In the genomic region with DNA sequence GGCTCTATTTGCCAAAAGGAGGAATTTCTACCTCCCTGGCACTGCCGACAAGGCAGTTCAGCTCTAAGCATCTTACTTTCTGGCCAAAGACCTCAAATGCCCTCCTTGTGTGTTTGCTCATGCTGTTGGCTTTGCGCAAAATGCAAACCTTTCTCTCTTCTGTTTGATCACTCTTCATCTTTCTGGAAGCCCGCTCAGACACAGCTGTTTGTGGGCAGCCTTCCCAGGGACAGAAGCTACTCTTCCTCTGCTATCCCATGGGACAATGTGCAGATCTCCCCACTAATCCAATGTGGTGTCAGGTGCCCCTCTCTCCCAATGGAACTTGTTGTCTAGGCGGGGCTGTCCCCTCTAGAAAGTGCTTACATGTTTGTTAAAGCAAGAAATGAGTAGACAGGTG, we compare ENCODE assay signal across 19 cellular contexts.
DNase-seq lines count a peak whose midpoint lies in the region; ATAC-seq and TF ChIP-seq lines count a peak whose summit lies in the region.
"Had no signal": no experiment of that assay in that cellular context is flagged by ENCODE, and none has a peak within 500 bp of the region (broad histone marks: within the 10 kb centered on the region; RNA-seq: fewer than 3 reads in every experiment).

No MANE protein-coding gene starts in this region.

- peak overlapping the region; percentile 49 for H3K27ac Mint-ChIP-seq in glutamatergic neuron (ENCODE audit: unreplicated experiment)
- H3K27ac Mint-ChIP-seq in stimulated activated effector memory CD8-positive, alpha-beta T cell treated with anti-CD3 and anti-CD28 coated beads, Interleukin-12 subunit alpha, Interleukin-12 subunit beta, amount 100 ng/mL, for 72 hours = no peak overlapping the region
- H3K27ac Mint-ChIP-seq: CD8-positive, alpha-beta T cell had no signal

- peaks cover 2% of the 10 kb centered on the region for H3K27me3 Mint-ChIP-seq in glutamatergic neuron (ENCODE audit: unreplicated experiment)

- H3K4me1 Mint-ChIP-seq in glutamatergic neuron (ENCODE audit: low read depth, unreplicated experiment) = peaks cover 11% of the 10 kb centered on the region
- no peaks in the 10 kb centered on the region for H3K4me1 Mint-ChIP-seq in stimulated activated effector memory CD8-positive, alpha-beta T cell treated with anti-CD3 and anti-CD28 coated beads, Interleukin-12 subunit alpha, Interleukin-12 subunit beta, amount 100 ng/mL, for 72 hours

- no peak for TF ChIP-seq CTCF in glutamatergic neuron (IDR thresholded peaks at IDR 0.05; ENCODE audit: partially characterized antibody, unreplicated experiment)

- no peaks in the 10 kb centered on the region for H3K36me3 Mint-ChIP-seq in glutamatergic neuron (ENCODE audit: unreplicated experiment)
- no peaks in the 10 kb centered on the region for H3K36me3 Mint-ChIP-seq in stimulated activated effector memory CD8-positive, alpha-beta T cell treated with anti-CD3 and anti-CD28 coated beads, Interleukin-12 subunit alpha, Interleukin-12 subunit beta, amount 100 ng/mL, for 72 hours
- H3K36me3 Mint-ChIP-seq: CD8-positive, alpha-beta T cell had no signal

- H3K9me3 Mint-ChIP-seq in glutamatergic neuron (ENCODE audit: unreplicated experiment) = peaks cover 2% of the 10 kb centered on the region
- no peaks in the 10 kb centered on the region for H3K9me3 Mint-ChIP-seq in stimulated activated effector memory CD8-positive, alpha-beta T cell treated with anti-CD3 and anti-CD28 coated beads, Interleukin-12 subunit alpha, Interleukin-12 subunit beta, amount 100 ng/mL, for 72 hours
- H3K9me3 Mint-ChIP-seq: CD8-positive, alpha-beta T cell had no signal

- peak; percentile 42 for DNase-seq in NCI-H82 (lab: John Stamatoyannopoulos, UW)
- DNase-seq in NCI-H82 treated with DMSO at 0.1 percent for 48 hours (lab: John Stamatoyannopoulos, UW; ENCODE audit: unreplicated experiment) = no peak
- peak; percentile 76 for DNase-seq in NCI-H1092 treated with DMSO at 0.1 percent for 48 hours (lab: John Stamatoyannopoulos, UW)
- no peak for DNase-seq in glutamatergic neuron
- DNase-seq in stimulated activated effector memory CD8-positive, alpha-beta T cell treated with anti-CD3 and anti-CD28 coated beads, Interleukin-12 subunit alpha, Interleukin-12 subunit beta, amount 100 ng/mL, for 72 hours (ENCODE audit: low spot score in 2 of 2) = no peak
- DNase-seq in SKM-1 treated with dmso at 0.1 percent for 144 hours (lab: John Stamatoyannopoulos, UW; ENCODE audit: unreplicated experiment) = no peak
- DNase-seq: Calu3; CD8-positive, alpha-beta T cell; DND-41; GM23248; HCEC 1CT; NCI-H187; SHP77 treated with DMSO at 0.1 percent for 48 hours; T-helper 1 cell had no signal

- no peak overlapping the region for H3K4me3 Mint-ChIP-seq in glutamatergic neuron (ENCODE audit: unreplicated experiment)
- no peak overlapping the region for H3K4me3 Mint-ChIP-seq in stimulated activated effector memory CD8-positive, alpha-beta T cell treated with anti-CD3 and anti-CD28 coated beads, Interleukin-12 subunit alpha, Interleukin-12 subunit beta, amount 100 ng/mL, for 72 hours
- H3K4me3 Mint-ChIP-seq: CD8-positive, alpha-beta T cell had no signal

- ATAC-seq in stimulated activated effector memory CD8-positive, alpha-beta T cell treated with anti-CD3 and anti-CD28 coated beads, Interleukin-12 subunit alpha, Interleukin-12 subunit beta, amount 100 ng/mL, for 72 hours = peak; percentile 5
- ATAC-seq in GM21526 (IDR thresholded peaks at IDR 0.05; ENCODE audit: low FRiP score, unreplicated experiment) (no peak), HG02798 (IDR thresholded peaks at IDR 0.05; ENCODE audit: poor library complexity, unreplicated experiment) (no peak)
- ATAC-seq: A549; CD8-positive, alpha-beta T cell; K562; SK-N-SH treated with all-trans-retinoic acid at 6 μM for 48 hours had no signal

Comparison
In these comparisons a context has a peak if more than half of its experiments do, and no peak if none do; other contexts are left out.
1. DNase-seq: peak in NCI-H82 (single experiment) and NCI-H1092 treated with DMSO at 0.1 percent for 48 hours (single experiment); none in NCI-H82 treated with DMSO at 0.1 percent for 48 hours (single experiment), glutamatergic neuron (single experiment), stimulated activated effector memory CD8-positive, alpha-beta T cell treated with anti-CD3 and anti-CD28 coated beads, Interleukin-12 subunit alpha, Interleukin-12 subunit beta, amount 100 ng/mL, for 72 hours (0 of 2) and SKM-1 treated with dmso at 0.1 percent for 144 hours (single experiment).